Comparison of ENCODE assay signal across 11 cellular contexts in the genomic region with DNA sequence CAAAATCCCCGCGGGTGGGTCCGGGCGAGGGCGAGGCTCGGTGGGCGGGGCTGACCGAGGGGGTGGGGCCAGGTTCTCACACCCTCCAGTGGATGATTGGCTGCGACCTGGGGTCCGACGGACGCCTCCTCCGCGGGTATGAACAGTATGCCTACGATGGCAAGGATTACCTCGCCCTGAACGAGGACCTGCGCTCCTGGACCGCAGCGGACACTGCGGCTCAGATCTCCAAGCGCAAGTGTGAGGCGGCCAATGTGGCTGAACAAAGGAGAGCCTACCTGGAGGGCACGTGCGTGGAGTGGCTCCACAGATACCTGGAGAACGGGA. TPM values are rescaled to one million over a fixed set of nuclear protein-coding genes. Genes with fewer than 3 reads are reported as not detected.
A peak's percentile ranks its signal among the peaks of the same experiment; 100 is the strongest.
DNase-seq lines count a peak whose midpoint lies in the region; ATAC-seq and TF ChIP-seq lines count a peak whose summit lies in the region.
"Had no signal": no experiment of that assay in that cellular context is flagged by ENCODE, and none has a peak within 500 bp of the region (broad histone marks: within the 10 kb centered on the region; RNA-seq: fewer than 3 reads in every experiment).

No MANE protein-coding gene starts in this region.

- dilution Hi-C loops in mammary epithelial cell (cut with HindIII; ENCODE audit: low sequenced_read_pairs), result no loop called here

- H2AFZ ChIP-seq in mammary epithelial cell (ENCODE audit: low read depth, low read length), result no peak overlapping the region

- peak overlapping the region; percentile 67 for H3K4me2 ChIP-seq in mammary epithelial cell (ENCODE audit: insufficient read depth, low read depth, low read length)
- H3K4me2 ChIP-seq in mesendoderm (ENCODE audit: low read length), result peak overlapping the region; percentile 76

- no peak overlapping the region for H3K23ac ChIP-seq in mesendoderm (ENCODE audit: low read length)

- H3K79me2 ChIP-seq in mammary epithelial cell (ENCODE audit: insufficient read depth, low read length), result no peaks in the 10 kb centered on the region
- H3K79me2 ChIP-seq in mesendoderm (ENCODE audit: control insufficient read depth, insufficient read depth, low read length), result no peaks in the 10 kb centered on the region

- H2AK5ac ChIP-seq in mesendoderm (ENCODE audit: low read length), result no peak overlapping the region

- peak; percentile 15 to 28 for ATAC-seq in activated CD4-positive, CD25-positive, alpha-beta regulatory T cell treated with anti-CD3 and anti-CD28 coated beads, Interleukin-2, amount 50 U/mL, for 24 hours
- no peak for ATAC-seq in HG02870 (IDR thresholded peaks at IDR 0.05; ENCODE audit: unreplicated experiment)

- TF ChIP-seq POLR2A in stomach (IDR thresholded peaks at IDR 0.05), result no peak

- H3K9ac ChIP-seq in mammary epithelial cell (ENCODE audit: insufficient read depth, low read length) (no peak overlapping the region), mesendoderm (ENCODE audit: low read length) (no peak overlapping the region)

- no peak overlapping the region for H3K56ac ChIP-seq in mesendoderm (ENCODE audit: low read length)

- H2BK15ac ChIP-seq in mesendoderm (replicated peaks; ENCODE audit: low read depth), result no peak overlapping the region

- H3K36me3 ChIP-seq in mammary epithelial cell (ENCODE audit: insufficient read depth, low read length) (no peaks in the 10 kb centered on the region), mesendoderm (ENCODE audit: control insufficient read depth, insufficient read depth, low read length) (no peaks in the 10 kb centered on the region), stomach (no peaks in the 10 kb centered on the region)

- H3K4ac ChIP-seq in mesendoderm (ENCODE audit: low read depth, low read length), result no peak overlapping the region

- in situ Hi-C loops in mammary epithelial cell (cut with MboI; ENCODE audit: low sequenced_read_pairs in 2 of 2), result loop anchor here (10.0 to 25.0 kb wide), 2 partner anchors 84 to 334 kb away; partner anchors contain the start of genes TRIM10 (in 1 of the 2) and TRIM15 (in 1 of the 2)

- no TSS peak for BruUV-seq in mammary epithelial cell (replicated peaks; lab: Mats Ljungman, UMichigan)

- H3K9me3 ChIP-seq in mammary epithelial cell (replicated peaks; ENCODE audit: insufficient read depth, low read length) (no peaks in the 10 kb centered on the region), stomach (no peaks in the 10 kb centered on the region)

- H2BK120ac ChIP-seq in mesendoderm (ENCODE audit: low read depth, low read length), result no peak overlapping the region

- intact Hi-C loops in mammary epithelial cell (cut with micrococcal nuclease) (no loop called here), stomach (cut with DNase I; ENCODE audit: low total_unique reads) (no loop called here)

- CTCF ChIA-PET in mammary epithelial cell (lab: Charles Lee; ENCODE audit: low non-redundant PET), result no interaction called here

- no peak for TF ChIP-seq EP300 in stomach (IDR thresholded peaks at IDR 0.05)

- no peak for DNase-seq in activated CD4-positive, CD25-positive, alpha-beta regulatory T cell (lab: John Stamatoyannopoulos, UW)
- DNase-seq in mammary epithelial cell (no peak), mesendoderm (no peak), stomach (no peak), substantia nigra (lab: John Stamatoyannopoulos, UW) (no peak), NCI-H1436 treated with DMSO at 0.1 percent for 48 hours (lab: John Stamatoyannopoulos, UW) (no peak)
- DNase-seq: central memory CD4-positive, alpha-beta T cell; NCI-H510A treated with DMSO at 0.1 percent for 48 hours had no signal

- H3K4me1 ChIP-seq in mammary epithelial cell (ENCODE audit: insufficient read depth, low read length) (peaks cover 17% of the 10 kb centered on the region), mesendoderm (ENCODE audit: control insufficient read depth, low read depth, low read length) (no peaks in the 10 kb centered on the region), stomach (peaks cover 11 to 14% (median 12%) of the 10 kb centered on the region in 4 donors)

- peaks cover 2% of the 10 kb centered on the region for H3K27me3 ChIP-seq in mammary epithelial cell (ENCODE audit: insufficient read depth, low read length)
- peaks cover 2% of the 10 kb centered on the region for H3K27me3 ChIP-seq in mesendoderm (ENCODE audit: insufficient read depth, low read length, poor library complexity)
- H3K27me3 ChIP-seq in stomach, result peaks cover 6 to 74% (median 36%) of the 10 kb centered on the region in 3 donors

- H3K4me3 ChIP-seq in mammary epithelial cell (replicated peaks in 1 of 3; ENCODE audit: insufficient read depth in 1 of 3, low read depth in 2 of 3, low read length in 3 of 3) (peak overlapping the region in 1 of 3 experiments; percentile 28), mesendoderm (ENCODE audit: low read length) (no peak overlapping the region), stomach (peak overlapping the region; percentile 28 to 42 (median 36))

- TF ChIP-seq CTCF in mammary epithelial cell (conservative IDR thresholded peaks at IDR 0.05 in 1 of 2, IDR thresholded peaks at IDR 0.05 in 1 of 2; ENCODE audit: extremely low read depth in 1 of 2, insufficient read depth in 1 of 2, low read depth in 1 of 2, low read length in 2 of 2) (no peak), stomach (IDR thresholded peaks at IDR 0.05) (no peak)

- no peak overlapping the region for H4K5ac ChIP-seq in mesendoderm (ENCODE audit: low read length)

- no peak overlapping the region for H4K8ac ChIP-seq in mesendoderm (ENCODE audit: low read depth, low read length)

- no peak overlapping the region for H2BK5ac ChIP-seq in mesendoderm (ENCODE audit: low read length)

- no peaks in the 10 kb centered on the region for H3K79me1 ChIP-seq in mesendoderm (ENCODE audit: low read length)

- no peaks in the 10 kb centered on the region for H4K20me1 ChIP-seq in mammary epithelial cell (ENCODE audit: insufficient read depth, low read length)

- H3K27ac ChIP-seq in mammary epithelial cell (ENCODE audit: insufficient read depth, low read depth, low read length) (no peak overlapping the region), mesendoderm (ENCODE audit: low read depth, low read length) (no peak overlapping the region), stomach (no peak overlapping the region), substantia nigra (ENCODE audit: low read depth, low read length, poor library complexity, severe bottlenecking) (no peak overlapping the region)

- H3K18ac ChIP-seq in mesendoderm (ENCODE audit: low read length), result no peak overlapping the region

- 14% methylated on average over 5 of the region's 26 CpGs for WGBS in mammary epithelial cell (ENCODE audit: low coverage, missing lambda C conversion rate)
- WGBS in mesendoderm (ENCODE audit: extremely low coverage, insufficient coverage, low lambda C conversion rate), result no CpG with 5 or more reads among the region's 26 CpGs
- 13 to 26% (median 16%) methylated on average over 18 to 26 of the region's 26 CpGs for WGBS in stomach, 5 donors

RNA-seq across cellular contexts. Expression of gene HLA-G, which starts 0.8 kb away (rescaled TPM):
- total RNA-seq in mammary epithelial cell, result under 1 TPM in 1 of 2 donors, not detected in 1; 0.33 TPM
- 2.7 TPM for polyA plus RNA-seq in mammary epithelial cell
- not detected for polyA minus RNA-seq in mammary epithelial cell
- 0.81 TPM for polyA plus RNA-seq in mesendoderm (2013, experiment 1 of 2)
- polyA plus RNA-seq in mesendoderm (2013, experiment 2 of 2), result 0.98 TPM
- total RNA-seq in stomach, result not detected
- 1 to 10 TPM in 1 of 3 donors, under 1 TPM in 1, not detected in 1; 0.10 to 3.6 TPM for polyA plus RNA-seq in stomach
- polyA plus RNA-seq: AG04450 had no signal
